ENCODE assay signal across 27 cellular contexts in the genomic region with DNA sequence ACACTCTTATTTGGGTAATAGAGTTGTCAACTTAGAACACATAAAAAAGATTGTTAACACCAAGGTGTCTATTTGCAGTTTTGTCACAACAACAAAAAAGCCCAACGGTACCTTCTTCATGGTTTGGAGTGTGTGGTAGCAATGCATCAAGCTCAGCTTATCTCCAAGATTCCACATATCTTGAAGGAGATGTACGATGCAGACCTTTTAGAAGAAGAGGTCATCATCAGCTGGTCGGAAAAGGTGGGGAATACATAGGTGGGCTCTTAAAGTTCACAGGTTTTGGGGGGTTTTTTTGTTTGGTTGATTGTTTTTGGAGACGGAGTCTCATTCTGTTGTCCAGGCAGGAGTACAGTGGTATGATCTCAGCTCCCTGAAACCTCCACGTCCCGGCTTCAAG. TPM values are rescaled to one million over a fixed set of nuclear protein-coding genes. Genes with fewer than 3 reads are reported as not detected.
DNase-seq lines count a peak whose midpoint lies in the region; ATAC-seq and TF ChIP-seq lines count a peak whose summit lies in the region.
"Had no signal": no experiment of that assay in that cellular context is flagged by ENCODE, and none has a peak within 500 bp of the region (broad histone marks: within the 10 kb centered on the region; RNA-seq: fewer than 3 reads in every experiment).

No MANE protein-coding gene starts in this region.

- no peaks in the 10 kb centered on the region for H3K9me3 Mint-ChIP-seq in stimulated activated naive CD8-positive, alpha-beta T cell treated with anti-CD3 and anti-CD28 coated beads, Interleukin-15, Interleukin-2, amounts not matched to agents 100 ng/mL and 50 ng/mL, for 24 hours
- no peaks in the 10 kb centered on the region for H3K9me3 Mint-ChIP-seq in stimulated activated naive CD8-positive, alpha-beta T cell treated with anti-CD3 and anti-CD28 coated beads, Interleukin-15, amount 100 ng/mL, for 72 hours
- no peaks in the 10 kb centered on the region for H3K9me3 Mint-ChIP-seq in activated CD8-positive, alpha-beta T cell treated with anti-CD3 and anti-CD28 coated beads, Interleukin-2, amount 10 ng/mL, durations not matched to agents 7 days and 5 days (ENCODE audit: insufficient read depth)
- no peaks in the 10 kb centered on the region for H3K9me3 Mint-ChIP-seq in endothelial cell (ENCODE audit: unreplicated experiment)
- H3K9me3 Mint-ChIP-seq: activated naive CD8-positive, alpha-beta T cell treated with anti-CD3 and anti-CD28 coated beads, Interleukin-2, amount 10 ng/mL, durations not matched to agents 7 days and 5 days; dendritic cell treated with granulocyte-macrophage colony-stimulating factor and Interleukin-4, amounts not matched to agents 40 ng/mL and 50 ng/mL, for 4 days; naive thymus-derived CD4-positive, alpha-beta T cell; T-cell had no signal

- H3K27me3 Mint-ChIP-seq in stimulated activated naive CD8-positive, alpha-beta T cell treated with anti-CD3 and anti-CD28 coated beads, Interleukin-15, Interleukin-2, amounts not matched to agents 100 ng/mL and 50 ng/mL, for 24 hours = no peaks in the 10 kb centered on the region
- H3K27me3 Mint-ChIP-seq in stimulated activated naive CD8-positive, alpha-beta T cell treated with anti-CD3 and anti-CD28 coated beads, Interleukin-15, amount 100 ng/mL, for 72 hours = no peaks in the 10 kb centered on the region
- no peaks in the 10 kb centered on the region for H3K27me3 Mint-ChIP-seq in activated CD8-positive, alpha-beta T cell treated with anti-CD3 and anti-CD28 coated beads, Interleukin-2, amount 10 ng/mL, durations not matched to agents 7 days and 5 days (ENCODE audit: low read depth)
- H3K27me3 Mint-ChIP-seq in endothelial cell (ENCODE audit: unreplicated experiment) = peaks cover 12% of the 10 kb centered on the region
- H3K27me3 Mint-ChIP-seq: activated naive CD8-positive, alpha-beta T cell treated with anti-CD3 and anti-CD28 coated beads, Interleukin-2, amount 10 ng/mL, durations not matched to agents 7 days and 5 days; dendritic cell treated with granulocyte-macrophage colony-stimulating factor and Interleukin-4, amounts not matched to agents 40 ng/mL and 50 ng/mL, for 4 days; naive thymus-derived CD4-positive, alpha-beta T cell; T-cell had no signal

- H3K27ac Mint-ChIP-seq in stimulated activated naive CD8-positive, alpha-beta T cell treated with anti-CD3 and anti-CD28 coated beads, Interleukin-15, Interleukin-2, amounts not matched to agents 100 ng/mL and 50 ng/mL, for 24 hours = peak overlapping the region; percentile 51
- H3K27ac Mint-ChIP-seq in stimulated activated naive CD8-positive, alpha-beta T cell treated with anti-CD3 and anti-CD28 coated beads, Interleukin-15, amount 100 ng/mL, for 72 hours = peak overlapping the region in 1 of 2 donors; percentile 54
- peak overlapping the region; percentile 49 for H3K27ac Mint-ChIP-seq in activated CD8-positive, alpha-beta T cell treated with anti-CD3 and anti-CD28 coated beads, Interleukin-2, amount 10 ng/mL, durations not matched to agents 7 days and 5 days
- H3K27ac Mint-ChIP-seq in endothelial cell (ENCODE audit: unreplicated experiment) = no peak overlapping the region
- H3K27ac Mint-ChIP-seq: activated naive CD8-positive, alpha-beta T cell treated with anti-CD3 and anti-CD28 coated beads, Interleukin-2, amount 10 ng/mL, durations not matched to agents 7 days and 5 days; dendritic cell treated with granulocyte-macrophage colony-stimulating factor and Interleukin-4, amounts not matched to agents 40 ng/mL and 50 ng/mL, for 4 days had no signal

- no peak for ATAC-seq in stimulated activated naive CD8-positive, alpha-beta T cell treated with anti-CD3 and anti-CD28 coated beads, Interleukin-15, amount 100 ng/mL, for 72 hours
- no peak for ATAC-seq in activated CD8-positive, alpha-beta T cell treated with anti-CD3 and anti-CD28 coated beads, Interleukin-2, amount 10 ng/mL, durations not matched to agents 7 days and 5 days
- ATAC-seq in HG02588 (IDR thresholded peaks at IDR 0.05; ENCODE audit: unreplicated experiment) = no peak
- ATAC-seq: left ventricle myocardium superior; naive thymus-derived CD4-positive, alpha-beta T cell; T-cell had no signal

- peaks cover 52% of the 10 kb centered on the region for H3K4me1 Mint-ChIP-seq in stimulated activated naive CD8-positive, alpha-beta T cell treated with anti-CD3 and anti-CD28 coated beads, Interleukin-15, Interleukin-2, amounts not matched to agents 100 ng/mL and 50 ng/mL, for 24 hours (ENCODE audit: low read depth)
- peaks cover 63% of the 10 kb centered on the region for H3K4me1 Mint-ChIP-seq in stimulated activated naive CD8-positive, alpha-beta T cell treated with anti-CD3 and anti-CD28 coated beads, Interleukin-15, amount 100 ng/mL, for 72 hours
- peaks cover 34% of the 10 kb centered on the region for H3K4me1 Mint-ChIP-seq in activated CD8-positive, alpha-beta T cell treated with anti-CD3 and anti-CD28 coated beads, Interleukin-2, amount 10 ng/mL, durations not matched to agents 7 days and 5 days (ENCODE audit: low read depth)
- peaks cover 27% of the 10 kb centered on the region for H3K4me1 Mint-ChIP-seq in endothelial cell (ENCODE audit: unreplicated experiment)

- 76 to 88% methylated on average over 6 of the region's 6 CpGs for WGBS in testis, 2 donors

- H3K4me3 ChIP-seq in foreskin fibroblast (ENCODE audit: low read depth in 1 of 2, low read length in 2 of 2) (no peak overlapping the region), dorsolateral prefrontal cortex (no peak overlapping the region), testis (no peak overlapping the region)
- H3K4me3 ChIP-seq: BLaER1, SJSA1, suprapubic skin had no signal

- H3K36me3 Mint-ChIP-seq in stimulated activated naive CD8-positive, alpha-beta T cell treated with anti-CD3 and anti-CD28 coated beads, Interleukin-15, Interleukin-2, amounts not matched to agents 100 ng/mL and 50 ng/mL, for 24 hours (ENCODE audit: low read depth) = peaks cover 95% of the 10 kb centered on the region
- peaks cover 95% of the 10 kb centered on the region for H3K36me3 Mint-ChIP-seq in activated CD8-positive, alpha-beta T cell treated with anti-CD3 and anti-CD28 coated beads, Interleukin-2, amount 10 ng/mL, durations not matched to agents 7 days and 5 days (ENCODE audit: low read depth)
- peaks cover 75% of the 10 kb centered on the region for H3K36me3 Mint-ChIP-seq in endothelial cell (ENCODE audit: low read depth, unreplicated experiment)

- H3K4me3 Mint-ChIP-seq in stimulated activated naive CD8-positive, alpha-beta T cell treated with anti-CD3 and anti-CD28 coated beads, Interleukin-15, Interleukin-2, amounts not matched to agents 100 ng/mL and 50 ng/mL, for 24 hours = no peak overlapping the region
- no peak overlapping the region for H3K4me3 Mint-ChIP-seq in stimulated activated naive CD8-positive, alpha-beta T cell treated with anti-CD3 and anti-CD28 coated beads, Interleukin-15, amount 100 ng/mL, for 72 hours
- no peak overlapping the region for H3K4me3 Mint-ChIP-seq in activated CD8-positive, alpha-beta T cell treated with anti-CD3 and anti-CD28 coated beads, Interleukin-2, amount 10 ng/mL, durations not matched to agents 7 days and 5 days
- peak overlapping the region; percentile 56 for H3K4me3 Mint-ChIP-seq in endothelial cell (ENCODE audit: unreplicated experiment)
- H3K4me3 Mint-ChIP-seq: activated naive CD8-positive, alpha-beta T cell treated with anti-CD3 and anti-CD28 coated beads, Interleukin-2, amount 10 ng/mL, durations not matched to agents 7 days and 5 days; dendritic cell treated with granulocyte-macrophage colony-stimulating factor and Interleukin-4, amounts not matched to agents 40 ng/mL and 50 ng/mL, for 4 days; naive thymus-derived CD4-positive, alpha-beta T cell; T-cell had no signal

- POLR2A ChIA-PET in activated CD8-positive, alpha-beta T cell treated with anti-CD3 and anti-CD28 coated beads, Interleukin-2, amount 10 ng/mL, durations not matched to agents 7 days and 5 days (lab: Charles Lee) = interaction anchor here (0.6 to 1.1 kb wide), 2 partner anchors 19 to 23 kb away, joined by 3 read pairs; no protein-coding TSS in a partner anchor

- peaks cover 13% of the 10 kb centered on the region for H3K4me1 ChIP-seq in testis

- peaks cover 3% of the 10 kb centered on the region for H3K36me3 ChIP-seq in testis (ENCODE audit: low read depth, missing control alignments)

- TF ChIP-seq CTCF in endothelial cell (IDR thresholded peaks at IDR 0.05; ENCODE audit: unreplicated experiment) (no peak), foreskin fibroblast (IDR thresholded peaks at IDR 0.05; ENCODE audit: low read depth, low read length) (no peak), dorsolateral prefrontal cortex (IDR thresholded peaks at IDR 0.05 in 54 of 56, conservative IDR thresholded peaks at IDR 0.05 in 2 of 56; ENCODE audit: low read depth in 1 of 56, partially characterized antibody in 56 of 56) (no peak), testis (IDR thresholded peaks at IDR 0.05) (no peak)

- no peaks in the 10 kb centered on the region for H3K27me3 ChIP-seq in dorsolateral prefrontal cortex
- no peaks in the 10 kb centered on the region for H3K27me3 ChIP-seq in testis
- H3K27me3 ChIP-seq: BLaER1, SJSA1, suprapubic skin had no signal

- CTCF ChIA-PET in activated CD8-positive, alpha-beta T cell treated with anti-CD3 and anti-CD28 coated beads, Interleukin-2, amount 10 ng/mL, durations not matched to agents 7 days and 5 days (lab: Charles Lee) = interaction anchor here (1.1 to 4.3 kb wide), 2 partner anchors 39 to 51 kb away, joined by 3 to 24 read pairs; no protein-coding TSS in a partner anchor

- intact Hi-C loops in dorsolateral prefrontal cortex (cut with DNase I) (no loop called here), testis (cut with DNase I; ENCODE audit: low total_unique reads) (no loop called here)

- TF ChIP-seq POLR2A in testis (IDR thresholded peaks at IDR 0.05) = no peak

- DNase-seq in stimulated activated naive CD8-positive, alpha-beta T cell treated with anti-CD3 and anti-CD28 coated beads, Interleukin-15, amount 100 ng/mL, for 72 hours = no peak
- DNase-seq in activated CD8-positive, alpha-beta T cell treated with anti-CD3 and anti-CD28 coated beads, Interleukin-2, amount 10 ng/mL, durations not matched to agents 7 days and 5 days = no peak
- no peak for DNase-seq in endothelial cell (ENCODE audit: low spot score)
- DNase-seq in foreskin fibroblast = no peak
- DNase-seq in dorsolateral prefrontal cortex = no peak
- DNase-seq in testis = no peak
- DNase-seq: activated naive CD8-positive, alpha-beta T cell treated with anti-CD3 and anti-CD28 coated beads, Interleukin-2, amount 10 ng/mL, durations not matched to agents 7 days and 5 days; activated T-cell treated with anti-CD3 and anti-CD28 coated beads for 4 hours; Caco-2; DMS79; GDM1; HCEC 1CT; Karpas-422; left ventricle myocardium superior; midbrain; naive thymus-derived CD4-positive, alpha-beta T cell; NCI-H1436 treated with DMSO at 0.1 percent for 48 hours; NCI-H2107; NCI-H446; NCI-H82; T-cell had no signal

- no peaks in the 10 kb centered on the region for H3K9me3 ChIP-seq in testis
- H3K9me3 ChIP-seq: BLaER1, Caco-2, SJSA1, suprapubic skin had no signal

- H3K27ac ChIP-seq in dorsolateral prefrontal cortex = peak overlapping the region in 4 of 59 donors; percentile 10 to 25 (median 20)
- no peak overlapping the region for H3K27ac ChIP-seq in testis
- H3K27ac ChIP-seq: BLaER1, SJSA1, suprapubic skin had no signal

RNA-seq across cellular contexts. Expression of a gene that starts 5.5 kb away (rescaled TPM):
- 100 to 1,000 TPM; 240 to 241 TPM for total RNA-seq in activated CD8-positive, alpha-beta T cell treated with anti-CD3 and anti-CD28 coated beads, Interleukin-2, amount 10 ng/mL, durations not matched to agents 7 days and 5 days
- 228 TPM for total RNA-seq in endothelial cell (ENCODE audit: unreplicated experiment)
- total RNA-seq in dorsolateral prefrontal cortex = 100 to 1,000 TPM; 176 to 436 (median 299) TPM
- total RNA-seq in testis = 100 to 1,000 TPM; 308 to 309 TPM
- polyA plus RNA-seq in testis (ENCODE audit: insufficient read depth, low read depth, low replicate concordance) = 366 TPM

RNA-seq across cellular contexts. Expression of a gene that starts 45.7 kb away (rescaled TPM):
- total RNA-seq in activated CD8-positive, alpha-beta T cell treated with anti-CD3 and anti-CD28 coated beads, Interleukin-2, amount 10 ng/mL, durations not matched to agents 7 days and 5 days = 10 to 100 TPM; 76.8 to 86.7 TPM
- total RNA-seq in endothelial cell (ENCODE audit: unreplicated experiment) = 70.8 TPM
- total RNA-seq in dorsolateral prefrontal cortex = 100 to 1,000 TPM; 106 to 189 (median 135) TPM
- total RNA-seq in testis = 100 to 1,000 TPM; 172 to 198 TPM
- 93.9 TPM for polyA plus RNA-seq in testis (ENCODE audit: insufficient read depth, low read depth, low replicate concordance)
